1 cellular context compared by ENCODE assay signal in the genomic region with DNA sequence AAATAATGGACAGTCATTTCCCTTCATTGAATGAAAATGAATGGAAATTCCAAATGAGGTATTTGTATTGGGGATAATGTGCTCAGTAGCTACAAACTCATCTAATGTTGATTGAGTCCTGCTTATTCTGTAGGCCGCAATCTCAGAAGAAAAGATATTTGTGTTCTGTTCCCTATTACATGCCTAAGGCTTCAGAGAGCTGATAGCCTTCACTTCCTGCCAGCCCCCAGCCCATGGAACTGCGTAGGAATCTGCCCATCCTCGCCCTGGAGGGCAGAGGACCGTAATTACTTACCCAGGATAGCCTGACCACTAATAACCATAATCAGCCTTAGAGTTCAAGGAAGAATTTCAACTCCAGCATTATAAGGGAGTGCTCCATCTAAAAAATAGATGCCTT.
TF ChIP-seq lines count a peak whose summit lies in the region.

No MANE protein-coding gene starts in this region.

TF ChIP-seq in GM23338, 12 proteins besides CTCF, POLR2A, EP300 and RAD21 (continued from another document):
- TF ChIP-seq CREB1 (CRISPR knock-in tag; IDR thresholded peaks at IDR 0.05; ENCODE audit: low read depth) (no peak), STAT1 (IDR thresholded peaks at IDR 0.05; ENCODE audit: unreplicated experiment) (no peak)
TF ChIP-seq in GM23338: peak in this region for 0.
